ENCODE assay signal across 8 cellular contexts in genomic region chr5:58582411-58583393, GRCh38. TPM values are rescaled to one million over a fixed set of nuclear protein-coding genes. Genes with fewer than 3 reads are reported as not detected.
DNase-seq lines count a peak whose midpoint lies in the region; ATAC-seq, FAIRE-seq and TF ChIP-seq lines count a peak whose summit lies in the region.

Gene RAB3C (plus strand): TSS chr5:58583075. CDS start chr5:58583209, 134 bp downstream.

- no peaks in the 10 kb centered on the region for H3K9me3 ChIP-seq in suprapubic skin

- H3K27ac ChIP-seq in suprapubic skin: no peak within 1 kb of the TSS

- peak within 1 kb of the TSS; percentile 67 for H3K4me3 Mint-ChIP-seq in activated naive CD4-positive, alpha-beta T cell treated with anti-CD3 and anti-CD28 coated beads, Interleukin-2, amount 10 ng/mL, durations not matched to agents 7 days and 5 days
- peak within 1 kb of the TSS; percentile 85 to 89 (median 88) for H3K4me3 Mint-ChIP-seq in nephron

- H3K9me3 Mint-ChIP-seq in activated naive CD4-positive, alpha-beta T cell treated with anti-CD3 and anti-CD28 coated beads, Interleukin-2, amount 10 ng/mL, durations not matched to agents 7 days and 5 days: no peaks in the 10 kb centered on the region
- no peaks in the 10 kb centered on the region for H3K9me3 Mint-ChIP-seq in nephron

- TF ChIP-seq EP300 in suprapubic skin (IDR thresholded peaks at IDR 0.05): no peak

- H3K36me3 ChIP-seq in suprapubic skin: no peaks in the 10 kb centered on the region

- DNase-seq in DMS53 (lab: John Stamatoyannopoulos, UW) (peak; percentile 98), HT1080 (ENCODE audit: low read depth) (peak; percentile 90), NOMO-1 (lab: John Stamatoyannopoulos, UW; ENCODE audit: unreplicated experiment in 2 of 2) (peak; percentile 94 to 96), frontal cortex (ENCODE audit: low spot score in 2 of 2) (peak; percentile 69 to 75), suprapubic skin (ENCODE audit: low spot score in 2 of 2) (peak; percentile 84 to 88)
- DNase-seq in activated naive CD4-positive, alpha-beta T cell treated with anti-CD3 and anti-CD28 coated beads, Interleukin-2, amount 10 ng/mL, durations not matched to agents 7 days and 5 days: peak; percentile 78

- H3K4me1 Mint-ChIP-seq in activated naive CD4-positive, alpha-beta T cell treated with anti-CD3 and anti-CD28 coated beads, Interleukin-2, amount 10 ng/mL, durations not matched to agents 7 days and 5 days: peaks cover 22% of the 10 kb centered on the region
- peaks cover 5% of the 10 kb centered on the region for H3K4me1 Mint-ChIP-seq in nephron

- no peak for FAIRE-seq in frontal cortex (lab: Jason Lieb, UNC)

- peaks cover 34% of the 10 kb centered on the region for H3K27me3 ChIP-seq in suprapubic skin

- CTCF ChIA-PET in activated naive CD4-positive, alpha-beta T cell treated with anti-CD3 and anti-CD28 coated beads, Interleukin-2, amount 10 ng/mL, durations not matched to agents 7 days and 5 days (lab: Charles Lee): no interaction called here

- TF ChIP-seq POLR2A in suprapubic skin (IDR thresholded peaks at IDR 0.05): no peak

- peak within 1 kb of the TSS; percentile 45 for H3K4me3 ChIP-seq in suprapubic skin

- H3K4me1 ChIP-seq in suprapubic skin: peaks cover 15% of the 10 kb centered on the region

- WGBS in suprapubic skin: 3% methylated on average over 62 of the region's 62 CpGs

- H3K27me3 Mint-ChIP-seq in activated naive CD4-positive, alpha-beta T cell treated with anti-CD3 and anti-CD28 coated beads, Interleukin-2, amount 10 ng/mL, durations not matched to agents 7 days and 5 days: peaks cover 25% of the 10 kb centered on the region
- H3K27me3 Mint-ChIP-seq in nephron (ENCODE audit: low read depth): peaks cover 58% of the 10 kb centered on the region

- TF ChIP-seq CTCF in nephron (IDR thresholded peaks at IDR 0.05; ENCODE audit: unreplicated experiment in 3 of 3) (no peak), suprapubic skin (IDR thresholded peaks at IDR 0.05) (no peak)

- H3K36me3 Mint-ChIP-seq in activated naive CD4-positive, alpha-beta T cell treated with anti-CD3 and anti-CD28 coated beads, Interleukin-2, amount 10 ng/mL, durations not matched to agents 7 days and 5 days: peaks cover 1% of the 10 kb centered on the region
- no peaks in the 10 kb centered on the region for H3K36me3 Mint-ChIP-seq in nephron (ENCODE audit: low read depth)

- H3K27ac Mint-ChIP-seq in activated naive CD4-positive, alpha-beta T cell treated with anti-CD3 and anti-CD28 coated beads, Interleukin-2, amount 10 ng/mL, durations not matched to agents 7 days and 5 days: no peak within 1 kb of the TSS
- no peak within 1 kb of the TSS for H3K27ac Mint-ChIP-seq in nephron

- peak; percentile 100 for ATAC-seq in GM21515 (IDR thresholded peaks at IDR 0.05; ENCODE audit: unreplicated experiment)

RNA-seq across cellular contexts. Expression of gene RAB3C, which starts in this region (rescaled TPM):
- total RNA-seq in HT1080 (2014; rRNA removed; shearing (Covaris generic)): not detected in 2 replicates
- not detected in 2 replicates for polyA plus RNA-seq in HT1080 (2015; cell fraction: cytosol; rRNA removed)
- not detected in 2 replicates for polyA plus RNA-seq in HT1080 (2015; cell fraction: nucleus; rRNA removed)
- total RNA-seq in frontal cortex (46.5 TPM), suprapubic skin (1 to 10 TPM in 1 of 4 donors, under 1 TPM in 3; 0.08 to 1.1 (median 0.27) TPM)

Comparison
In these comparisons a context has a peak if more than half of its experiments do, and no peak if none do; other contexts are left out.
1. RNA of gene RAB3C (total RNA-seq): 46.5 TPM in frontal cortex (single experiment); 0.08 to 1.1 TPM in suprapubic skin and not detected in HT1080; every median in the first group is over 10 times any median in the second.
2. Peak in DNase-seq in HT1080; RNA of the gene not detected or under 1 TPM.
3. Peak in every context shown above with its lines, with median percentiles within 50 percentile points of each other: DNase-seq.